Comparison of ENCODE assay signal across 9 cellular contexts in genomic region chr4:144647095-144647959, GRCh38. TPM values are rescaled to one million over a fixed set of nuclear protein-coding genes. Genes with fewer than 3 reads are reported as not detected.
DNase-seq lines count a peak whose midpoint lies in the region; ATAC-seq and TF ChIP-seq lines count a peak whose summit lies in the region.
"Had no signal": no experiment of that assay in that cellular context is flagged by ENCODE, and none has a peak within 500 bp of the region (broad histone marks: within the 10 kb centered on the region; RNA-seq: fewer than 3 reads in every experiment).

No MANE protein-coding gene starts in this region.

- H2AFZ ChIP-seq in MM.1S (ENCODE audit: low read length) (0 out of 2 replicates have a peak overlapping the region, but pooled peaks have one; percentile 30), neural progenitor cell (replicated peaks) (no peak overlapping the region)

- H3K9me2 ChIP-seq in MM.1S (replicated peaks; ENCODE audit: insufficient read depth, low read length) = no peaks in the 10 kb centered on the region

- H3K4me3 ChIP-seq in MM.1S (ENCODE audit: low read length) (peak overlapping the region; percentile 47), neural progenitor cell (peak overlapping the region; percentile 58), spleen (peak overlapping the region in 2 of 8 donors; percentile 40 to 66)

- no peaks in the 10 kb centered on the region for H3K36me3 Mint-ChIP-seq in effector memory CD8-positive, alpha-beta T cell (ENCODE audit: insufficient read depth)
- H3K36me3 Mint-ChIP-seq in neural progenitor cell = no peaks in the 10 kb centered on the region

- H3K4me2 ChIP-seq in MM.1S (ENCODE audit: low read depth, low read length) (peak overlapping the region; percentile 56; the same call in 1 of the 2 replicates), neural progenitor cell (peak overlapping the region; percentile 95)

- DNase-seq in NCI-H748 (lab: John Stamatoyannopoulos, UW; ENCODE audit: unreplicated experiment) = peak; percentile 11
- DNase-seq in NCI-H748 treated with DMSO at 0.1 percent for 48 hours (lab: John Stamatoyannopoulos, UW) = no peak
- DNase-seq in MM.1S = no peak
- DNase-seq in effector memory CD8-positive, alpha-beta T cell = no peak
- peak; percentile 36 for DNase-seq in neural progenitor cell (ENCODE audit: low spot score)
- DNase-seq in RPMI8226 = no peak
- DNase-seq in H4 (ENCODE audit: low spot score) = no peak
- no peak for DNase-seq in spleen

- 0 out of 2 replicates have a peak, but pooled peaks cover 4% of the 10 kb centered on the region for H3K4me1 ChIP-seq in MM.1S (ENCODE audit: low read length)
- H3K4me1 ChIP-seq in neural progenitor cell = peaks cover 33% of the 10 kb centered on the region
- peaks cover 4 to 26% (median 18%) of the 10 kb centered on the region in 6 donors for H3K4me1 ChIP-seq in spleen

- H3K4me3 Mint-ChIP-seq in effector memory CD8-positive, alpha-beta T cell = peak overlapping the region; percentile 48 to 51
- peak overlapping the region; percentile 92 for H3K4me3 Mint-ChIP-seq in neural progenitor cell

- ATAC-seq in effector memory CD8-positive, alpha-beta T cell (replicated peaks) = no peak

- H3K9ac ChIP-seq in MM.1S (ENCODE audit: low read length) (no peak overlapping the region), neural progenitor cell (no peak overlapping the region)

- H3K4me1 Mint-ChIP-seq in effector memory CD8-positive, alpha-beta T cell (ENCODE audit: low read depth in 2 of 2) = peaks cover 13% of the 10 kb centered on the region in 2 donors
- H3K4me1 Mint-ChIP-seq in neural progenitor cell = peaks cover 40% of the 10 kb centered on the region

- WGBS in spleen, 5 donors = 3 to 5% (median 4%) methylated on average over 26 of the region's 26 CpGs

- H3K27ac ChIP-seq in MM.1S (ENCODE audit: low read length) (no peak overlapping the region), neural progenitor cell (no peak overlapping the region), spleen (no peak overlapping the region)
- H3K27ac ChIP-seq: VCaP had no signal

- intact Hi-C loops in spleen (cut with DNase I; ENCODE audit: low total_unique reads) = no loop called here

- H3F3A ChIP-seq in MM.1S (ENCODE audit: insufficient read depth, low read length) = no peaks in the 10 kb centered on the region
- H3F3A ChIP-seq in neural progenitor cell (ENCODE audit: low read depth) = peaks cover 18% of the 10 kb centered on the region

- H3K9me3 ChIP-seq in MM.1S (replicated peaks; ENCODE audit: insufficient read depth, low read length) (no peaks in the 10 kb centered on the region), neural progenitor cell (ENCODE audit: low read depth) (no peaks in the 10 kb centered on the region), spleen (no peaks in the 10 kb centered on the region)

- no peak for TF ChIP-seq CTCF in MM.1S (IDR thresholded peaks at IDR 0.05; ENCODE audit: low read length)
- no peak for TF ChIP-seq CTCF in neural progenitor cell (IDR thresholded peaks at IDR 0.05)
- TF ChIP-seq CTCF in spleen (IDR thresholded peaks at IDR 0.05 in 8 of 11, conservative IDR thresholded peaks at IDR 0.05 in 3 of 11) = no peak

- H3K9me3 Mint-ChIP-seq in effector memory CD8-positive, alpha-beta T cell = no peaks in the 10 kb centered on the region
- no peaks in the 10 kb centered on the region for H3K9me3 Mint-ChIP-seq in neural progenitor cell

- H3K27ac Mint-ChIP-seq in effector memory CD8-positive, alpha-beta T cell = no peak overlapping the region
- H3K27ac Mint-ChIP-seq in neural progenitor cell = no peak overlapping the region

- TF ChIP-seq POLR2A in spleen (IDR thresholded peaks at IDR 0.05) = no peak

- H3K27me3 Mint-ChIP-seq in effector memory CD8-positive, alpha-beta T cell = peaks cover 24 to 41% of the 10 kb centered on the region in 2 donors
- H3K27me3 Mint-ChIP-seq in neural progenitor cell (ENCODE audit: insufficient read depth, low read depth) = peaks cover 13% of the 10 kb centered on the region

- no peaks in the 10 kb centered on the region for H3K36me3 ChIP-seq in MM.1S (replicated peaks; ENCODE audit: insufficient read depth, low read length)
- H3K36me3 ChIP-seq in neural progenitor cell = no peaks in the 10 kb centered on the region
- H3K36me3 ChIP-seq in spleen = no peaks in the 10 kb centered on the region

- no peaks in the 10 kb centered on the region for H4K20me1 ChIP-seq in MM.1S (ENCODE audit: insufficient read depth, low read length)
- H4K20me1 ChIP-seq in neural progenitor cell (ENCODE audit: low read depth) = peaks cover 12% of the 10 kb centered on the region

- no peaks in the 10 kb centered on the region for H3K79me2 ChIP-seq in MM.1S (ENCODE audit: low read length)
- no peaks in the 10 kb centered on the region for H3K79me2 ChIP-seq in neural progenitor cell (ENCODE audit: low read depth)

- H3K27me3 ChIP-seq in MM.1S (replicated peaks; ENCODE audit: insufficient read depth, low read length) = no peaks in the 10 kb centered on the region
- H3K27me3 ChIP-seq in neural progenitor cell = peaks cover 86% of the 10 kb centered on the region
- peaks cover 0 to 70% (median 42%) of the 10 kb centered on the region in 7 donors for H3K27me3 ChIP-seq in spleen (replicated peaks in 1 of 7)

RNA-seq across cellular contexts. Expression of gene HHIP, which starts 1.4 kb away (rescaled TPM):
- total RNA-seq in neural progenitor cell (ENCODE audit: low replicate concordance) (not detected in 2 replicates), spleen (not detected)
- total RNA-seq in H4 (2014; rRNA removed; shearing (Covaris generic)) = 0.16 and 0.23 TPM in 2 replicates
- polyA plus RNA-seq in spleen = not detected

Comparison
In these comparisons a context has a peak if more than half of its experiments do, and no peak if none do; other contexts are left out.
1. DNase-seq: peak in NCI-H748 (single experiment) and neural progenitor cell (single experiment); none in NCI-H748 treated with DMSO at 0.1 percent for 48 hours (single experiment), MM.1S (single experiment), effector memory CD8-positive, alpha-beta T cell (0 of 3), RPMI8226 (single experiment), H4 (single experiment) and spleen (single experiment).